ENCODE assay signal across 1 cellular context in the genomic region with DNA sequence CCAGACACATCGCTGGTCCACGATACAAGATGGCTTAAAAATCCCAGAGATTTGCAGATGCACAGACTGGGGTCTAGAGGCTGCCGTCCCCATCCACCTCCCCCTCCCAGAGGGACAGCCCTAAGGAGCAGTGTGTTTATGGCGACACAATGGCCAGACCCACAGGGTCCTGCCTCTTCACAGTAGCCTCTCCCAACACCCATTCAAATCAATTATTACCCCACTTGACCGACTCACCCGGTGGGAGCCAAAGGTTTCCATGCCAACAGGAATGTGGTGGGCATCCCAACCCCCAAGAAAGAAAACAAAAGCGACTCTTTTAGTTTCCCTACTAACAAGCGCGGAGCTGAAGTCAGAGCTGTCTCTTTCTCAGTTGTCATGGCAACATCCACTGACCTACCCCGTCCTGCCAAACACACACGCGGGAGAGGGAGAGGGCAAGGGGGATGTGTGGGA.
TF ChIP-seq lines count a peak whose summit lies in the region.

No MANE protein-coding gene starts in this region.

TF ChIP-seq in GM23338, 12 proteins besides CTCF, POLR2A, EP300 and RAD21 (continued from another document):
- TF ChIP-seq, protein P1, sequence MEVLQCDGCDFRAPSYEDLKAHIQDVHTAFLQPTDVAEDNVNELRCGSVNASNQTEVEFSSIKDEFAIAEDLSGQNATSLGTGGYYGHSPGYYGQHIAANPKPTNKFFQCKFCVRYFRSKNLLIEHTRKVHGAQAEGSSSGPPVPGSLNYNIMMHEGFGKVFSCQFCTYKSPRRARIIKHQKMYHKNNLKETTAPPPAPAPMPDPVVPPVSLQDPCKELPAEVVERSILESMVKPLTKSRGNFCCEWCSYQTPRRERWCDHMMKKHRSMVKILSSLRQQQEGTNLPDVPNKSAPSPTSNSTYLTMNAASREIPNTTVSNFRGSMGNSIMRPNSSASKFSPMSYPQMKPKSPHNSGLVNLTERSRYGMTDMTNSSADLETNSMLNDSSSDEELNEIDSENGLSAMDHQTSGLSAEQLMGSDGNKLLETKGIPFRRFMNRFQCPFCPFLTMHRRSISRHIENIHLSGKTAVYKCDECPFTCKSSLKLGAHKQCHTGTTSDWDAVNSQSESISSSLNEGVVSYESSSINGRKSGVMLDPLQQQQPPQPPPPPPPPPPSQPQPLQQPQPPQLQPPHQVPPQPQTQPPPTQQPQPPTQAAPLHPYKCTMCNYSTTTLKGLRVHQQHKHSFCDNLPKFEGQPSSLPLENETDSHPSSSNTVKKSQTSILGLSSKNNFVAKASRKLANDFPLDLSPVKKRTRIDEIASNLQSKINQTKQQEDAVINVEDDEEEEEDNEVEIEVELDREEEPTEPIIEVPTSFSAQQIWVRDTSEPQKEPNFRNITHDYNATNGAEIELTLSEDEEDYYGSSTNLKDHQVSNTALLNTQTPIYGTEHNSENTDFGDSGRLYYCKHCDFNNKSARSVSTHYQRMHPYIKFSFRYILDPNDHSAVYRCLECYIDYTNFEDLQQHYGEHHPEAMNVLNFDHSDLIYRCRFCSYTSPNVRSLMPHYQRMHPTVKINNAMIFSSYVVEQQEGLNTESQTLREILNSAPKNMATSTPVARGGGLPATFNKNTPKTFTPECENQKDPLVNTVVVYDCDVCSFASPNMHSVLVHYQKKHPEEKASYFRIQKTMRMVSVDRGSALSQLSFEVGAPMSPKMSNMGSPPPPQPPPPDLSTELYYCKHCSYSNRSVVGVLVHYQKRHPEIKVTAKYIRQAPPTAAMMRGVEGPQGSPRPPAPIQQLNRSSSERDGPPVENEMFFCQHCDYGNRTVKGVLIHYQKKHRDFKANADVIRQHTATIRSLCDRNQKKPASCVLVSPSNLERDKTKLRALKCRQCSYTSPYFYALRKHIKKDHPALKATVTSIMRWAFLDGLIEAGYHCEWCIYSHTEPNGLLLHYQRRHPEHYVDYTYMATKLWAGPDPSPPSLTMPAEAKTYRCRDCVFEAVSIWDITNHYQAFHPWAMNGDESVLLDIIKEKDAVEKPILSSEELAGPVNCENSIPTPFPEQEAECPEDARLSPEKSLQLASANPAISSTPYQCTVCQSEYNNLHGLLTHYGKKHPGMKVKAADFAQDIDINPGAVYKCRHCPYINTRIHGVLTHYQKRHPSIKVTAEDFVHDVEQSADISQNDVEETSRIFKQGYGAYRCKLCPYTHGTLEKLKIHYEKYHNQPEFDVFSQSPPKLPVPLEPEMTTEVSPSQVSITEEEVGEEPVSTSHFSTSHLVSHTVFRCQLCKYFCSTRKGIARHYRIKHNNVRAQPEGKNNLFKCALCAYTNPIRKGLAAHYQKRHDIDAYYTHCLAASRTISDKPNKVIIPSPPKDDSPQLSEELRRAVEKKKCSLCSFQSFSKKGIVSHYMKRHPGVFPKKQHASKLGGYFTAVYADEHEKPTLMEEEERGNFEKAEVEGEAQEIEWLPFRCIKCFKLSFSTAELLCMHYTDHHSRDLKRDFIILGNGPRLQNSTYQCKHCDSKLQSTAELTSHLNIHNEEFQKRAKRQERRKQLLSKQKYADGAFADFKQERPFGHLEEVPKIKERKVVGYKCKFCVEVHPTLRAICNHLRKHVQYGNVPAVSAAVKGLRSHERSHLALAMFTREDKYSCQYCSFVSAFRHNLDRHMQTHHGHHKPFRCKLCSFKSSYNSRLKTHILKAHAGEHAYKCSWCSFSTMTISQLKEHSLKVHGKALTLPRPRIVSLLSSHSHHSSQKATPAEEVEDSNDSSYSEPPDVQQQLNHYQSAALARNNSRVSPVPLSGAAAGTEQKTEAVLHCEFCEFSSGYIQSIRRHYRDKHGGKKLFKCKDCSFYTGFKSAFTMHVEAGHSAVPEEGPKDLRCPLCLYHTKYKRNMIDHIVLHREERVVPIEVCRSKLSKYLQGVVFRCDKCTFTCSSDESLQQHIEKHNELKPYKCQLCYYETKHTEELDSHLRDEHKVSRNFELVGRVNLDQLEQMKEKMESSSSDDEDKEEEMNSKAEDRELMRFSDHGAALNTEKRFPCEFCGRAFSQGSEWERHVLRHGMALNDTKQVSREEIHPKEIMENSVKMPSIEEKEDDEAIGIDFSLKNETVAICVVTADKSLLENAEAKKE (CRISPR knock-in tag; IDR thresholded peaks at IDR 0.05): no peak
- TF ChIP-seq EZH2 (IDR thresholded peaks at IDR 0.05; ENCODE audit: low read depth, unreplicated experiment) (no peak), CREB1 (CRISPR knock-in tag; IDR thresholded peaks at IDR 0.05; ENCODE audit: low read depth) (no peak), STAT1 (IDR thresholded peaks at IDR 0.05; ENCODE audit: unreplicated experiment) (no peak), POLR2AphosphoS5 (IDR thresholded peaks at IDR 0.05; ENCODE audit: low read depth) (no peak), EZH2phosphoT487 (IDR thresholded peaks at IDR 0.05; ENCODE audit: unreplicated experiment) (no peak), NANOG (IDR thresholded peaks at IDR 0.05; ENCODE audit: borderline replicate concordance) (no peak), ZNF114 (CRISPR knock-in tag; IDR thresholded peaks at IDR 0.05) (no peak), JUNB (IDR thresholded peaks at IDR 0.05; ENCODE audit: unreplicated experiment) (no peak)
- TF ChIP-seq, protein P2, sequence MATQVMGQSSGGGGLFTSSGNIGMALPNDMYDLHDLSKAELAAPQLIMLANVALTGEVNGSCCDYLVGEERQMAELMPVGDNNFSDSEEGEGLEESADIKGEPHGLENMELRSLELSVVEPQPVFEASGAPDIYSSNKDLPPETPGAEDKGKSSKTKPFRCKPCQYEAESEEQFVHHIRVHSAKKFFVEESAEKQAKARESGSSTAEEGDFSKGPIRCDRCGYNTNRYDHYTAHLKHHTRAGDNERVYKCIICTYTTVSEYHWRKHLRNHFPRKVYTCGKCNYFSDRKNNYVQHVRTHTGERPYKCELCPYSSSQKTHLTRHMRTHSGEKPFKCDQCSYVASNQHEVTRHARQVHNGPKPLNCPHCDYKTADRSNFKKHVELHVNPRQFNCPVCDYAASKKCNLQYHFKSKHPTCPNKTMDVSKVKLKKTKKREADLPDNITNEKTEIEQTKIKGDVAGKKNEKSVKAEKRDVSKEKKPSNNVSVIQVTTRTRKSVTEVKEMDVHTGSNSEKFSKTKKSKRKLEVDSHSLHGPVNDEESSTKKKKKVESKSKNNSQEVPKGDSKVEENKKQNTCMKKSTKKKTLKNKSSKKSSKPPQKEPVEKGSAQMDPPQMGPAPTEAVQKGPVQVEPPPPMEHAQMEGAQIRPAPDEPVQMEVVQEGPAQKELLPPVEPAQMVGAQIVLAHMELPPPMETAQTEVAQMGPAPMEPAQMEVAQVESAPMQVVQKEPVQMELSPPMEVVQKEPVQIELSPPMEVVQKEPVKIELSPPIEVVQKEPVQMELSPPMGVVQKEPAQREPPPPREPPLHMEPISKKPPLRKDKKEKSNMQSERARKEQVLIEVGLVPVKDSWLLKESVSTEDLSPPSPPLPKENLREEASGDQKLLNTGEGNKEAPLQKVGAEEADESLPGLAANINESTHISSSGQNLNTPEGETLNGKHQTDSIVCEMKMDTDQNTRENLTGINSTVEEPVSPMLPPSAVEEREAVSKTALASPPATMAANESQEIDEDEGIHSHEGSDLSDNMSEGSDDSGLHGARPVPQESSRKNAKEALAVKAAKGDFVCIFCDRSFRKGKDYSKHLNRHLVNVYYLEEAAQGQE (IDR thresholded peaks at IDR 0.05; ENCODE audit: unreplicated experiment): no peak
- TF ChIP-seq, protein P3, sequence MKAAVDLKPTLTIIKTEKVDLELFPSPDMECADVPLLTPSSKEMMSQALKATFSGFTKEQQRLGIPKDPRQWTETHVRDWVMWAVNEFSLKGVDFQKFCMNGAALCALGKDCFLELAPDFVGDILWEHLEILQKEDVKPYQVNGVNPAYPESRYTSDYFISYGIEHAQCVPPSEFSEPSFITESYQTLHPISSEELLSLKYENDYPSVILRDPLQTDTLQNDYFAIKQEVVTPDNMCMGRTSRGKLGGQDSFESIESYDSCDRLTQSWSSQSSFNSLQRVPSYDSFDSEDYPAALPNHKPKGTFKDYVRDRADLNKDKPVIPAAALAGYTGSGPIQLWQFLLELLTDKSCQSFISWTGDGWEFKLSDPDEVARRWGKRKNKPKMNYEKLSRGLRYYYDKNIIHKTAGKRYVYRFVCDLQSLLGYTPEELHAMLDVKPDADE (IDR thresholded peaks at IDR 0.05): no peak
